ENCODE assay signal across 10 cellular contexts in genomic region chr11:20132667-20133039, GRCh38. TPM values are rescaled to one million over a fixed set of nuclear protein-coding genes. Genes with fewer than 3 reads are reported as not detected.
A peak's percentile ranks its signal among the peaks of the same experiment; 100 is the strongest.
DNase-seq lines count a peak whose midpoint lies in the region; ATAC-seq and TF ChIP-seq lines count a peak whose summit lies in the region.
"Had no signal": no experiment of that assay in that cellular context is flagged by ENCODE, and none has a peak within 500 bp of the region (broad histone marks: within the 10 kb centered on the region; RNA-seq: fewer than 3 reads in every experiment).

No MANE protein-coding gene starts in this region.

- ATAC-seq in stimulated activated naive CD8-positive, alpha-beta T cell treated with anti-CD3 and anti-CD28 coated beads, Interleukin-15, Interleukin-2, amounts not matched to agents 100 U/mL and 50 U/mL, for 24 hours: no peak
- ATAC-seq in memory B cell (ENCODE audit: low read depth) (no peak), upper lobe of right lung (no peak), gastrocnemius medialis (no peak)

- H3K9me3 Mint-ChIP-seq in stimulated activated naive CD8-positive, alpha-beta T cell treated with anti-CD3 and anti-CD28 coated beads, Interleukin-15, Interleukin-2, amounts not matched to agents 100 ng/mL and 50 ng/mL, for 24 hours: no peaks in the 10 kb centered on the region
- no peaks in the 10 kb centered on the region for H3K9me3 Mint-ChIP-seq in memory B cell

- peaks cover 40% of the 10 kb centered on the region for H3K27me3 Mint-ChIP-seq in stimulated activated naive CD8-positive, alpha-beta T cell treated with anti-CD3 and anti-CD28 coated beads, Interleukin-15, Interleukin-2, amounts not matched to agents 100 ng/mL and 50 ng/mL, for 24 hours
- peaks cover 13% of the 10 kb centered on the region for H3K27me3 Mint-ChIP-seq in memory B cell

- no peak for TF ChIP-seq POLR2A in gastrocnemius medialis (IDR thresholded peaks at IDR 0.05)
- TF ChIP-seq POLR2A in uterus (IDR thresholded peaks at IDR 0.05): no peak

- intact Hi-C loops in upper lobe of right lung (cut with DNase I): loop anchor here (10.0 kb wide), 1 partner anchor 188 kb away; no protein-coding TSS in a partner anchor
- intact Hi-C loops in gastrocnemius medialis (cut with DNase I; ENCODE audit: low total_unique reads): no loop called here
- intact Hi-C loops in uterus (cut with DNase I; ENCODE audit: low total_unique reads): loop anchor here (5.0 kb wide), 1 partner anchor 185 kb away; no protein-coding TSS in a partner anchor

- H3K4me1 ChIP-seq in upper lobe of right lung (peaks cover 6% of the 10 kb centered on the region), gastrocnemius medialis (no peaks in the 10 kb centered on the region), uterus (no peaks in the 10 kb centered on the region)
- H3K4me1 ChIP-seq: prostate gland had no signal

- H3K9me3 ChIP-seq in upper lobe of right lung (no peaks in the 10 kb centered on the region), gastrocnemius medialis (no peaks in the 10 kb centered on the region), uterus (no peaks in the 10 kb centered on the region)
- H3K9me3 ChIP-seq: prostate gland had no signal

- H3K27me3 ChIP-seq in upper lobe of right lung (peaks cover 6% of the 10 kb centered on the region), gastrocnemius medialis (no peaks in the 10 kb centered on the region), uterus (no peaks in the 10 kb centered on the region)

- no peaks in the 10 kb centered on the region for H3K36me3 ChIP-seq in upper lobe of right lung
- no peaks in the 10 kb centered on the region for H3K36me3 ChIP-seq in gastrocnemius medialis
- H3K36me3 ChIP-seq in uterus: no peaks in the 10 kb centered on the region
- H3K36me3 ChIP-seq: prostate gland had no signal

- no peaks in the 10 kb centered on the region for H3K36me3 Mint-ChIP-seq in stimulated activated naive CD8-positive, alpha-beta T cell treated with anti-CD3 and anti-CD28 coated beads, Interleukin-15, Interleukin-2, amounts not matched to agents 100 ng/mL and 50 ng/mL, for 24 hours (ENCODE audit: low read depth)
- H3K36me3 Mint-ChIP-seq in memory B cell: no peaks in the 10 kb centered on the region

- H3K27ac ChIP-seq in upper lobe of right lung: no peak overlapping the region
- H3K27ac ChIP-seq in gastrocnemius medialis: no peak overlapping the region
- H3K27ac ChIP-seq in uterus: no peak overlapping the region
- H3K27ac ChIP-seq: prostate gland had no signal

- DNase-seq in stimulated activated naive CD8-positive, alpha-beta T cell treated with anti-CD3 and anti-CD28 coated beads, Interleukin-15, Interleukin-2, amounts not matched to agents 100 U/mL and 50 U/mL, for 24 hours: no peak
- DNase-seq in astrocyte of the cerebellum (ENCODE audit: low read depth) (no peak), memory B cell (ENCODE audit: low spot score in 2 of 2) (no peak), upper lobe of right lung (no peak), gastrocnemius medialis (no peak), uterus (no peak), T1000 (lab: John Stamatoyannopoulos, UW) (no peak)
- DNase-seq: SHP77 treated with DMSO at 0.1 percent for 48 hours had no signal

- H3K27ac Mint-ChIP-seq in stimulated activated naive CD8-positive, alpha-beta T cell treated with anti-CD3 and anti-CD28 coated beads, Interleukin-15, Interleukin-2, amounts not matched to agents 100 ng/mL and 50 ng/mL, for 24 hours: no peak overlapping the region
- no peak overlapping the region for H3K27ac Mint-ChIP-seq in memory B cell

- TF ChIP-seq CTCF in astrocyte of the cerebellum (IDR thresholded peaks at IDR 0.05; ENCODE audit: low read depth, low read length, missing control alignments) (no peak), upper lobe of right lung (IDR thresholded peaks at IDR 0.05) (no peak), gastrocnemius medialis (IDR thresholded peaks at IDR 0.05 in 4 of 5, conservative IDR thresholded peaks at IDR 0.05 in 1 of 5) (no peak), uterus (IDR thresholded peaks at IDR 0.05) (no peak)

- H3K4me3 ChIP-seq in astrocyte of the cerebellum (ENCODE audit: low read depth, low read length) (peak overlapping the region; percentile 49), upper lobe of right lung (peak overlapping the region; percentile 44), gastrocnemius medialis (no peak overlapping the region), uterus (peak overlapping the region in 1 of 2 donors; percentile 41)

- peaks cover 14% of the 10 kb centered on the region for H3K4me1 Mint-ChIP-seq in stimulated activated naive CD8-positive, alpha-beta T cell treated with anti-CD3 and anti-CD28 coated beads, Interleukin-15, Interleukin-2, amounts not matched to agents 100 ng/mL and 50 ng/mL, for 24 hours (ENCODE audit: low read depth)
- peaks cover 8% of the 10 kb centered on the region for H3K4me1 Mint-ChIP-seq in memory B cell

- in situ Hi-C loops in astrocyte of the cerebellum (cut with HindIII; ENCODE audit: low sequenced_read_pairs): loop anchor here (25.0 kb wide), 2 partner anchors 230 to 570 kb away; partner anchors contain the start of gene HTATIP2
- in situ Hi-C loops in gastrocnemius medialis (cut with MboI; ENCODE audit: low sequenced_read_pairs in 4 of 4): loop anchor here in 3 of 4 donors (25.0 kb wide), 1 partner anchor 480 kb away; no protein-coding TSS in a partner anchor

- peak overlapping the region; percentile 68 for H3K4me3 Mint-ChIP-seq in stimulated activated naive CD8-positive, alpha-beta T cell treated with anti-CD3 and anti-CD28 coated beads, Interleukin-15, Interleukin-2, amounts not matched to agents 100 ng/mL and 50 ng/mL, for 24 hours
- peak overlapping the region; percentile 70 for H3K4me3 Mint-ChIP-seq in memory B cell

RNA-seq across cellular contexts. Expression of gene DBX1, which starts 27.6 kb away (rescaled TPM):
- total RNA-seq in upper lobe of right lung (not detected), gastrocnemius medialis (not detected), uterus (not detected)
- total RNA-seq: prostate gland had no signal

Comparison
In these comparisons a context has a peak if more than half of its experiments do, and no peak if none do; other contexts are left out.
1. H3K4me3 ChIP-seq: peak in astrocyte of the cerebellum (single experiment) and upper lobe of right lung (single experiment); none in gastrocnemius medialis (0 of 4).